In the genomic region with DNA sequence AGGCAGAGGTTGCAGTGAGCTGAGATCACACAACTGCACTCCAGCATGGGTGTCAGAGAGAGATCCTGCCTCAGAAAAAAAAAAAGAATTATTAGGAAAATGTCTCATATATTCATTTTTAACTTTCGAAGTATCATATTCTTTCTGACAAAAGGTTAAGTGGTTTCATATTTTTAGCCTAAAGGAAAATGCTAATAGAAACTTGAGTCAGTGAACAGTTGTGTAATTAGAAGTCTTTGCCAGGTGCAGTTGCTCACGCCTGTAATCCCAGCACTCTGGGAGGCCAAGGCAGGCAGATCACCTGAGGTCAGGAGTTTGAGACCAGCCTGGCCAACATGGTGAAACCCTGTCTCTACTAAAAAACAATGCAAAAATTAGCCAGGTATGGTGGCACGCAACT, we compare ENCODE assay signal across 7 cellular contexts. TPM values are rescaled to one million over a fixed set of nuclear protein-coding genes. Genes with fewer than 3 reads are reported as not detected.
DNase-seq lines count a peak whose midpoint lies in the region; ATAC-seq and TF ChIP-seq lines count a peak whose summit lies in the region.
"Not testable (repeated sequence)": the region's sequence is repeated elsewhere in the genome, so short reads cannot be mapped to it uniquely, and the experiment has no call there.

No MANE protein-coding gene starts in this region.

- DNase-seq in PC-3 (peak; percentile 64), SIG-M5 treated with dmso at 0.1 percent for 504 hours (lab: John Stamatoyannopoulos, UW; ENCODE audit: unreplicated experiment) (peak; percentile 0), mammary epithelial cell (peak; percentile 62), foreskin keratinocyte (peak in 1 of 2 donors; percentile 74), myocyte (ENCODE audit: low read depth) (peak; percentile 11)

- BruUV-seq in PC-3 (replicated peaks; lab: Mats Ljungman, UMichigan); mammary epithelial cell (replicated peaks; lab: Mats Ljungman, UMichigan): not testable (repeated sequence)

- H4K20me1 ChIP-seq in KMS-11 (ENCODE audit: insufficient read depth); PC-3 (ENCODE audit: low read length); mammary epithelial cell (ENCODE audit: insufficient read depth, low read length): not testable (repeated sequence)

- POLR2A ChIA-PET in PC-3 (lab: Charles Lee; ENCODE audit: unreplicated experiment): not testable (repeated sequence)

- not testable (repeated sequence) for H3K9me2 ChIP-seq in PC-3 (replicated peaks; ENCODE audit: low read length)

- TF ChIP-seq CTCF in KMS-11 (conservative IDR thresholded peaks at IDR 0.05; ENCODE audit: low read depth, low read length); PC-3 (conservative IDR thresholded peaks at IDR 0.05; ENCODE audit: low read depth, low read length); mammary epithelial cell (conservative IDR thresholded peaks at IDR 0.05 in 1 of 2, IDR thresholded peaks at IDR 0.05 in 1 of 2; ENCODE audit: extremely low read depth in 1 of 2, insufficient read depth in 1 of 2, low read depth in 1 of 2, low read length in 2 of 2); foreskin keratinocyte (conservative IDR thresholded peaks at IDR 0.05): not testable (repeated sequence)

- dilution Hi-C loops in mammary epithelial cell (cut with HindIII; ENCODE audit: low sequenced_read_pairs): not testable (repeated sequence)

- H3K4me1 ChIP-seq in KMS-11 (ENCODE audit: low read depth, poor library complexity, severe bottlenecking) (peaks cover 14% of the 10 kb centered on the region), PC-3 (ENCODE audit: insufficient read depth, low read length) (peaks cover 39% of the 10 kb centered on the region), foreskin keratinocyte (peaks cover 15% of the 10 kb centered on the region)
- not testable (repeated sequence) for H3K4me1 ChIP-seq in mammary epithelial cell (ENCODE audit: insufficient read depth, low read length)

- H3K79me2 ChIP-seq in KMS-11 (ENCODE audit: insufficient read depth, low read depth); PC-3 (ENCODE audit: low read length); mammary epithelial cell (ENCODE audit: insufficient read depth, low read length): not testable (repeated sequence)

- H3K4me2 ChIP-seq in KMS-11 (peak overlapping the region; percentile 1; the same call in 1 of the 2 replicates), PC-3 (ENCODE audit: low read length) (peak overlapping the region; percentile 40)
- not testable (repeated sequence) for H3K4me2 ChIP-seq in mammary epithelial cell (ENCODE audit: insufficient read depth, low read depth, low read length)

- in situ Hi-C loops in mammary epithelial cell (cut with MboI; ENCODE audit: low sequenced_read_pairs in 2 of 2): loop anchor here (10.0 to 25.0 kb wide), 2 partner anchors 313 to 330 kb away; a partner anchor contains a TSS

- H3K9ac ChIP-seq in KMS-11; PC-3 (ENCODE audit: low read length); mammary epithelial cell (ENCODE audit: insufficient read depth, low read length): not testable (repeated sequence)

- intact Hi-C loops in PC-3 (cut with micrococcal nuclease): not testable (repeated sequence)
- intact Hi-C loops in mammary epithelial cell (cut with micrococcal nuclease): loop anchor here (5.0 to 10.0 kb wide), 2 partner anchors 340 to 503 kb away; a partner anchor contains a TSS

- H3K4me3 ChIP-seq in KMS-11 (IDR thresholded peaks at IDR 0.05; ENCODE audit: insufficient read depth, low read depth, low read length); PC-3 (ENCODE audit: low read length); mammary epithelial cell (replicated peaks in 1 of 3; ENCODE audit: insufficient read depth in 1 of 3, low read depth in 2 of 3, low read length in 3 of 3): not testable (repeated sequence)

- not testable (repeated sequence) for H3K27me3 ChIP-seq in KMS-11 (ENCODE audit: insufficient read depth, low read depth); PC-3 (ENCODE audit: low read length); mammary epithelial cell (ENCODE audit: insufficient read depth, low read length); foreskin keratinocyte

- not testable (repeated sequence) for H3F3A ChIP-seq in PC-3 (ENCODE audit: low read length, unreplicated experiment)

- 33% methylated on average over 3 of the region's 3 CpGs for WGBS in mammary epithelial cell (ENCODE audit: low coverage, missing lambda C conversion rate)

- not testable (repeated sequence) for H3K36me3 ChIP-seq in KMS-11 (ENCODE audit: insufficient read depth); PC-3 (ENCODE audit: low read depth, low read length); mammary epithelial cell (ENCODE audit: insufficient read depth, low read length)

- CTCF ChIA-PET in PC-3 (lab: Charles Lee); mammary epithelial cell (lab: Charles Lee; ENCODE audit: low non-redundant PET): not testable (repeated sequence)

- ATAC-seq in PC-3: not testable (repeated sequence)
- ATAC-seq in esophagus mucosa: peak; percentile 51
- peak; percentile 63 for ATAC-seq in foreskin keratinocyte

- H3K9me3 ChIP-seq in PC-3 (ENCODE audit: low read length); mammary epithelial cell (replicated peaks; ENCODE audit: insufficient read depth, low read length): not testable (repeated sequence)

- not testable (repeated sequence) for H3K27ac ChIP-seq in KMS-11; mammary epithelial cell (ENCODE audit: insufficient read depth, low read depth, low read length)
- H3K27ac ChIP-seq in PC-3 (ENCODE audit: low read length) (peak overlapping the region; percentile 59), foreskin keratinocyte (peak overlapping the region; percentile 17)

- H2AFZ ChIP-seq in KMS-11 (ENCODE audit: low read depth); PC-3 (ENCODE audit: low read length); mammary epithelial cell (ENCODE audit: low read depth, low read length): not testable (repeated sequence)

RNA-seq across cellular contexts. Expression of a gene that starts 31.3 kb away (rescaled TPM):
- total RNA-seq in PC-3 (2014; rRNA removed) (18.4 and 21.2 TPM in 2 replicates), mammary epithelial cell (10 to 100 TPM; 24.5 to 25.0 TPM), esophagus mucosa (20.4 TPM), foreskin keratinocyte (17.5 and 20.5 TPM in 2 replicates), myocyte (23.4 and 29.4 TPM in 2 replicates)
- polyA plus RNA-seq in mammary epithelial cell (12.6 TPM), foreskin keratinocyte (13.2 and 13.9 TPM in 2 replicates)
- polyA minus RNA-seq in mammary epithelial cell: 0.57 TPM
- polyA plus RNA-seq in myocyte (2012): 16.0 TPM

RNA-seq across cellular contexts. Expression of a gene that starts 35.0 kb away (rescaled TPM):
- total RNA-seq in PC-3 (2014; rRNA removed): 0.29 and 2.0 TPM in 2 replicates
- 1 to 10 TPM in 1 of 2 donors, under 1 TPM in 1; 0.83 to 2.4 TPM for total RNA-seq in mammary epithelial cell
- polyA plus RNA-seq in mammary epithelial cell: 0.67 TPM
- polyA minus RNA-seq in mammary epithelial cell: not detected
- total RNA-seq in esophagus mucosa: 0.68 TPM
- total RNA-seq in foreskin keratinocyte: 1.3 and 2.5 TPM in 2 replicates
- polyA plus RNA-seq in foreskin keratinocyte: 0.97 and 1.7 TPM in 2 replicates
- 0.26 TPM in 1 of 2 replicates, not detected in the other for total RNA-seq in myocyte
- 0.73 TPM for polyA plus RNA-seq in myocyte (2012)

RNA-seq across cellular contexts. Expression of a gene that starts 35.1 kb away (rescaled TPM):
- total RNA-seq in PC-3 (2014; rRNA removed) (35.8 and 40.7 TPM in 2 replicates), mammary epithelial cell (10 to 100 TPM; 56.6 to 58.7 TPM), esophagus mucosa (29.3 TPM), foreskin keratinocyte (41.2 and 41.8 TPM in 2 replicates), myocyte (61.2 and 64.4 TPM in 2 replicates)
- polyA plus RNA-seq in mammary epithelial cell (17.9 TPM), foreskin keratinocyte (7.5 and 8.9 TPM in 2 replicates)
- polyA minus RNA-seq in mammary epithelial cell: 49.5 TPM
- polyA plus RNA-seq in myocyte (2012): 19.2 TPM
